Comparison of ENCODE assay signal across 8 cellular contexts in the genomic region with DNA sequence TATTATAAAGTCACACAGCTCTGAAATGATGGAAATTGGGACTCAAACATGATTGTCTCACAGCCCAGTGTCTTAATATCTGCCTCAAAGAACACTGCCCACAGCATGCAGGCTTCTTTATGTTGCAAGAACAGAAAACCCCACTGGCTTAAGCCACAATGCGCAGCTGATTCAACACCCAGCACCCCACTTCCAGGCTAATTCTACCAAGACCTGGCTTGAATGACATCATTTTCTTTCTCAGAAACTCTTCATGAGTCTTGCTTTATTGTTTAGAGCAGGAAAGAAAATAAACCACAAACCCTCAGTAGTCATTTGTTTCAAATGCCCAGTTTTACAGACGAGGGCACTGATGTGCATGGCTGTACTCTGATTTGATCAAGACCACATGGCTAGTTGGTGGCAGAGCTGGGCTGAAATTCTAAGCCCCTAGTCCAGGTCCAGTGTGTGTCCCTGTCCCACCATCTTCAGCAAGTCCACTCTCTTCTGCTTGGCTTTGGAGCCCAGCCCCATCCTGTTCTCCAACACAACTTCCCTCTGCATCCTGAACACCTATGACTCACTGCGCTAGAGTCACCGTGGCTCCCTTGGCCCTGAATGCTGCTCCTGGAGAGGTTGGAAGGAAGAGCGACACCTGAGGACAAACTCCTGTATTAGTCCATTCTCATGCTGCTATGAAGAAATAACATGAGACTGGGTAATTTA. TPM values are rescaled to one million over a fixed set of nuclear protein-coding genes. Genes with fewer than 3 reads are reported as not detected.
DNase-seq lines count a peak whose midpoint lies in the region; ATAC-seq lines count a peak whose summit lies in the region.

No MANE protein-coding gene starts in this region.

- peaks cover 65% of the 10 kb centered on the region for H3K4me1 Mint-ChIP-seq in activated T-helper 2 cell treated with anti-CD3 and anti-CD28 coated beads, Interferon-gamma antibody, Interleukin-2, Interleukin-4, amounts not matched to agents 10 μg/mL and 5 μg/mL and 100 μg/mL, durations not matched to agents 14 hours and 24 hours and 36 hours (ENCODE audit: low read depth)
- peaks cover 46% of the 10 kb centered on the region for H3K4me1 Mint-ChIP-seq in stimulated activated naive CD8-positive, alpha-beta T cell treated with anti-CD3 and anti-CD28 coated beads, Interleukin-15, amount 100 ng/mL, for 72 hours

- H3K27ac Mint-ChIP-seq in activated T-helper 2 cell treated with anti-CD3 and anti-CD28 coated beads, Interferon-gamma antibody, Interleukin-2, Interleukin-4, amounts not matched to agents 10 μg/mL and 5 μg/mL and 100 μg/mL, durations not matched to agents 14 hours and 24 hours and 36 hours: peak overlapping the region; percentile 87
- peak overlapping the region; percentile 23 to 91 for H3K27ac Mint-ChIP-seq in stimulated activated naive CD8-positive, alpha-beta T cell treated with anti-CD3 and anti-CD28 coated beads, Interleukin-15, amount 100 ng/mL, for 72 hours

- ATAC-seq in left cardiac atrium (peak; percentile 16 to 21), GM18907 (IDR thresholded peaks at IDR 0.05; ENCODE audit: unreplicated experiment) (no peak), HG03442 (IDR thresholded peaks at IDR 0.05; ENCODE audit: unreplicated experiment) (no peak)
- ATAC-seq in stimulated activated naive CD8-positive, alpha-beta T cell treated with anti-CD3 and anti-CD28 coated beads, Interleukin-15, amount 100 ng/mL, for 72 hours: peak; percentile 93

- H3K4me3 Mint-ChIP-seq in activated T-helper 2 cell treated with anti-CD3 and anti-CD28 coated beads, Interferon-gamma antibody, Interleukin-2, Interleukin-4, amounts not matched to agents 10 μg/mL and 5 μg/mL and 100 μg/mL, durations not matched to agents 14 hours and 24 hours and 36 hours (ENCODE audit: low read depth): peak overlapping the region; percentile 47
- H3K4me3 Mint-ChIP-seq in stimulated activated naive CD8-positive, alpha-beta T cell treated with anti-CD3 and anti-CD28 coated beads, Interleukin-15, amount 100 ng/mL, for 72 hours: peak overlapping the region; percentile 4 to 51

- H3K27me3 Mint-ChIP-seq in activated T-helper 2 cell treated with anti-CD3 and anti-CD28 coated beads, Interferon-gamma antibody, Interleukin-2, Interleukin-4, amounts not matched to agents 10 μg/mL and 5 μg/mL and 100 μg/mL, durations not matched to agents 14 hours and 24 hours and 36 hours (ENCODE audit: low read depth): no peaks in the 10 kb centered on the region
- H3K27me3 Mint-ChIP-seq in stimulated activated naive CD8-positive, alpha-beta T cell treated with anti-CD3 and anti-CD28 coated beads, Interleukin-15, amount 100 ng/mL, for 72 hours: no peaks in the 10 kb centered on the region

- H3K9me3 Mint-ChIP-seq in activated T-helper 2 cell treated with anti-CD3 and anti-CD28 coated beads, Interferon-gamma antibody, Interleukin-2, Interleukin-4, amounts not matched to agents 10 μg/mL and 5 μg/mL and 100 μg/mL, durations not matched to agents 14 hours and 24 hours and 36 hours: no peaks in the 10 kb centered on the region
- no peaks in the 10 kb centered on the region for H3K9me3 Mint-ChIP-seq in stimulated activated naive CD8-positive, alpha-beta T cell treated with anti-CD3 and anti-CD28 coated beads, Interleukin-15, amount 100 ng/mL, for 72 hours

- intact Hi-C loops in activated T-helper 2 cell treated with anti-CD3 and anti-CD28 coated beads, Interferon-gamma antibody, Interleukin-2, Interleukin-4, amounts not matched to agents 10 μg/mL and 5 μg/mL and 100 μg/mL, durations not matched to agents 14 hours and 24 hours and 36 hours (cut with micrococcal nuclease): loop anchor here (1.0 to 2.0 kb wide), 3 partner anchors 40 to 106 kb away; a partner anchor contains a TSS
- intact Hi-C loops in left cardiac atrium (cut with DNase I): loop anchor here in 1 of 2 donors (5.0 kb wide), 1 partner anchor 104 kb away; a partner anchor contains a TSS

- peak; percentile 53 for DNase-seq in activated naive CD4-positive, alpha-beta T cell treated with Interleukin-2 at 50 U/mL for 16 hours
- no peak for DNase-seq in activated naive CD4-positive, alpha-beta T cell treated with anti-CD3 and anti-CD28 coated beads, Interleukin-2, amount 50 U/mL, for 16 hours
- DNase-seq in activated T-helper 2 cell treated with anti-CD3 and anti-CD28 coated beads, Interferon-gamma antibody, Interleukin-2, Interleukin-4, amounts not matched to agents 10 μg/mL and 5 μg/mL and 100 μg/mL, durations not matched to agents 14 hours and 24 hours and 36 hours (ENCODE audit: low spot score): peak; percentile 50
- peak; percentile 32 for DNase-seq in left cardiac atrium
- DNase-seq in stimulated activated naive CD8-positive, alpha-beta T cell treated with anti-CD3 and anti-CD28 coated beads, Interleukin-15, amount 100 ng/mL, for 72 hours: peak; percentile 36 to 82
- no peak for DNase-seq in NCI-H774 (lab: John Stamatoyannopoulos, UW)

- peaks cover 44% of the 10 kb centered on the region for H3K36me3 Mint-ChIP-seq in activated T-helper 2 cell treated with anti-CD3 and anti-CD28 coated beads, Interferon-gamma antibody, Interleukin-2, Interleukin-4, amounts not matched to agents 10 μg/mL and 5 μg/mL and 100 μg/mL, durations not matched to agents 14 hours and 24 hours and 36 hours (ENCODE audit: low read depth)

RNA-seq across cellular contexts. Expression of a gene that starts 50.3 kb away (rescaled TPM):
- 316 and 358 TPM in 2 replicates for total RNA-seq in activated T-helper 2 cell treated with anti-CD3 and anti-CD28 coated beads, Interferon-gamma antibody, Interleukin-2, Interleukin-4, amounts not matched to agents 10 μg/mL and 5 μg/mL and 100 μg/mL, durations not matched to agents 14 hours and 24 hours and 36 hours
- total RNA-seq in left cardiac atrium: 100 to 1,000 TPM; 173 to 284 TPM

Comparison
In these comparisons a context has a peak if more than half of its experiments do, and no peak if none do; other contexts are left out.
1. DNase-seq: peak in activated naive CD4-positive, alpha-beta T cell treated with Interleukin-2 at 50 U/mL for 16 hours (single experiment), activated T-helper 2 cell treated with anti-CD3 and anti-CD28 coated beads, Interferon-gamma antibody, Interleukin-2, Interleukin-4, amounts not matched to agents 10 μg/mL and 5 μg/mL and 100 μg/mL, durations not matched to agents 14 hours and 24 hours and 36 hours (single experiment), left cardiac atrium (single experiment) and stimulated activated naive CD8-positive, alpha-beta T cell treated with anti-CD3 and anti-CD28 coated beads, Interleukin-15, amount 100 ng/mL, for 72 hours (2 of 2); none in activated naive CD4-positive, alpha-beta T cell treated with anti-CD3 and anti-CD28 coated beads, Interleukin-2, amount 50 U/mL, for 16 hours (single experiment) and NCI-H774 (single experiment).
2. ATAC-seq: peak in left cardiac atrium (2 of 2) and stimulated activated naive CD8-positive, alpha-beta T cell treated with anti-CD3 and anti-CD28 coated beads, Interleukin-15, amount 100 ng/mL, for 72 hours (single experiment); none in GM18907 (single experiment) and HG03442 (single experiment).